In the genomic region with DNA sequence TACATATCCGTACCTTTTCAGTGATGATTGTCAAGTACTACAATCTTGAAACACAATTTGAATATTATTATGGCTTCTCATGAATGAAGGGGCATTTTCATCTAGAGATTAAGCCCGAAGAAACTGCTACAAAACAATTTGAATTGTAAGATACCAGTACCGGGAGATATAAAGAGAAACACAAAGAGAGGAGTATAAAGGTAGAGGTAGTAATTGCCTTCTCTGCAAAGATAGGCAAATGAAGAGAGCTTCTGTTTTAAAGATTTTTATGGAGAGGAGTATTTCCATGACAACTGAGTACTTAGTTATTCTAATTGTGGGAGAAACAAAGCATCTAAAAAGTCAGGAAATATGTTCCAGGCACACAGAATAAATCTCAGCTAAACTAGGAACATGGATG, we compare ENCODE assay signal across 10 cellular contexts. TPM values are rescaled to one million over a fixed set of nuclear protein-coding genes. Genes with fewer than 3 reads are reported as not detected.
"Had no signal": no experiment of that assay in that cellular context is flagged by ENCODE, and none has a peak within 500 bp of the region (broad histone marks: within the 10 kb centered on the region; RNA-seq: fewer than 3 reads in every experiment).

No MANE protein-coding gene starts in this region.

- H3K27me3 Mint-ChIP-seq: IgD-negative memory B cell had no signal

- H3K4me3 ChIP-seq: GM23248, HAP-1 had no signal

- H3K27ac ChIP-seq: GM23248, KMS-11 had no signal

- H3K36me3 ChIP-seq: HAP-1 had no signal

- H3K4me2 ChIP-seq: KMS-11 had no signal

- H3K9ac ChIP-seq: GM23248, KMS-11 had no signal

- H3K27ac Mint-ChIP-seq: HFFc6, IgD-negative memory B cell had no signal

- H3K9me3 ChIP-seq: HAP-1 had no signal

- H2AFZ ChIP-seq: GM23248 had no signal

- DNase-seq: GM23248, HFFc6, KBM-7 had no signal

- ATAC-seq: HCT116, HepG2 had no signal

- H3K36me3 Mint-ChIP-seq: IgD-negative memory B cell had no signal

- H3K4me3 Mint-ChIP-seq: HFFc6, IgD-negative memory B cell had no signal

RNA-seq across cellular contexts. Expression of a gene that starts 25.3 kb away (rescaled TPM):
- total RNA-seq: GM23248, H1, HepG2, HFFc6, HT-29 had no signal
